In genomic region chr3:192444096-192444790, GRCh38 we compare ENCODE assay signal across 8 cellular contexts.
A peak's percentile ranks its signal among the peaks of the same experiment; 100 is the strongest.
DNase-seq lines count a peak whose midpoint lies in the region; ATAC-seq and TF ChIP-seq lines count a peak whose summit lies in the region.

No MANE protein-coding gene starts in this region.

- H3K79me2 ChIP-seq in smooth muscle cell (ENCODE audit: low read depth): no peaks in the 10 kb centered on the region

- no peak overlapping the region for H3K9ac ChIP-seq in smooth muscle cell (ENCODE audit: low read depth)

- no peak for TF ChIP-seq POLR2A in GM18505 (IDR thresholded peaks at IDR 0.05; ENCODE audit: borderline replicate concordance, extremely low read depth, insufficient read depth, insufficient read length)
- no peak for TF ChIP-seq POLR2A in body of pancreas (IDR thresholded peaks at IDR 0.05)

- no peak overlapping the region for H3K27ac ChIP-seq in body of pancreas
- no peak overlapping the region for H3K27ac ChIP-seq in iPS DF 6.9 (ENCODE audit: low read length)
- no peak overlapping the region for H3K27ac ChIP-seq in smooth muscle cell (ENCODE audit: low read depth)

- no peaks in the 10 kb centered on the region for H3K36me3 ChIP-seq in body of pancreas (replicated peaks in 1 of 2; ENCODE audit: insufficient read depth in 1 of 2, low read depth in 2 of 2)
- H3K36me3 ChIP-seq in iPS DF 6.9 (ENCODE audit: control insufficient read depth, insufficient read depth, low read length): no peaks in the 10 kb centered on the region
- no peaks in the 10 kb centered on the region for H3K36me3 ChIP-seq in smooth muscle cell (ENCODE audit: low read depth)

- no peak overlapping the region for H3K4me2 ChIP-seq in smooth muscle cell

- H3K4me3 Mint-ChIP-seq in T-cell: no peak overlapping the region

- no peaks in the 10 kb centered on the region for H3K27me3 ChIP-seq in body of pancreas
- no peaks in the 10 kb centered on the region for H3K27me3 ChIP-seq in iPS DF 6.9 (ENCODE audit: control insufficient read depth, insufficient read depth, low read length)
- H3K27me3 ChIP-seq in smooth muscle cell (ENCODE audit: low read depth): no peaks in the 10 kb centered on the region

- POLR2A ChIA-PET in AG04449 (lab: Yijun Ruan, JAX): no interaction called here
- POLR2A ChIA-PET in T-cell (lab: Charles Lee): no interaction called here

- no peaks in the 10 kb centered on the region for H4K20me1 ChIP-seq in smooth muscle cell (ENCODE audit: low read depth)

- no peak overlapping the region for H3K27ac Mint-ChIP-seq in T-cell

- H3K4me1 ChIP-seq in body of pancreas (peaks cover 14% of the 10 kb centered on the region), iPS DF 6.9 (ENCODE audit: control insufficient read depth, insufficient read depth, low read length) (no peaks in the 10 kb centered on the region), smooth muscle cell (ENCODE audit: low read depth) (no peaks in the 10 kb centered on the region)

- ATAC-seq in GM18505 (IDR thresholded peaks at IDR 0.05; ENCODE audit: unreplicated experiment): peak; percentile 94
- ATAC-seq in HG02852 (IDR thresholded peaks at IDR 0.05; ENCODE audit: unreplicated experiment): peak; percentile 91
- ATAC-seq in T-cell (replicated peaks in 1 of 4): peak in 1 of 4 experiments; percentile 50
- ATAC-seq in body of pancreas: peak; percentile 88

- TF ChIP-seq CTCF in AG04449 (IDR thresholded peaks at IDR 0.05; ENCODE audit: insufficient read depth, low read length, missing control alignments): peak; percentile 90
- peak; percentile 91 to 99 (median 97) for TF ChIP-seq CTCF in body of pancreas (IDR thresholded peaks at IDR 0.05)
- TF ChIP-seq CTCF in smooth muscle cell (IDR thresholded peaks at IDR 0.05; ENCODE audit: borderline replicate concordance, insufficient read depth, poor library complexity, severe bottlenecking): peak; percentile 99

- no peaks in the 10 kb centered on the region for H3K4me1 Mint-ChIP-seq in T-cell

- DNase-seq in AG04449 (ENCODE audit: low read depth, low spot score) (peak; percentile 3), NCI-H1105 (lab: John Stamatoyannopoulos, UW) (peak; percentile 64), T-cell (peak in 21 of 34 experiments; percentile 1 to 35 (median 14)), body of pancreas (peak; percentile 61 to 75 (median 68)), iPS DF 6.9 (ENCODE audit: low read depth, low spot score) (peak; percentile 64), smooth muscle cell (lab: John Stamatoyannopoulos, UW; ENCODE audit: unreplicated experiment) (peak; percentile 21)

- H3F3A ChIP-seq in smooth muscle cell (ENCODE audit: low read depth): no peaks in the 10 kb centered on the region

- CTCF ChIA-PET in AG04449 (lab: Yijun Ruan, JAX) (interaction anchor here (0.6 to 3.9 kb wide), 34 partner anchors 8 to 1745 kb away, joined by 3 to 35 read pairs (median 5); no protein-coding TSS in a partner anchor), T-cell (lab: Charles Lee) (interaction anchor here (0.5 to 1.0 kb wide), 4 partner anchors 255 to 1759 kb away, joined by 3 to 6 read pairs (median 3); no protein-coding TSS in a partner anchor)

- intact Hi-C loops in body of pancreas (cut with DNase I): loop anchor here (10.0 kb wide), 3 partner anchors 259 to 1019 kb away; no protein-coding TSS in a partner anchor

- no peak overlapping the region for H3K4me3 ChIP-seq in AG04449 (ENCODE audit: low read depth, low read length)
- H3K4me3 ChIP-seq in body of pancreas: no peak overlapping the region
- no peak overlapping the region for H3K4me3 ChIP-seq in iPS DF 6.9 (ENCODE audit: low read length)
- no peak overlapping the region for H3K4me3 ChIP-seq in smooth muscle cell

- no peak overlapping the region for H2AFZ ChIP-seq in smooth muscle cell (ENCODE audit: low read depth)

- H3K27me3 Mint-ChIP-seq in T-cell: peaks cover 14 to 26% of the 10 kb centered on the region in 2 donors

- H3K9me3 ChIP-seq in body of pancreas (no peaks in the 10 kb centered on the region), iPS DF 6.9 (ENCODE audit: control insufficient read depth, insufficient read depth, low read length) (no peaks in the 10 kb centered on the region), smooth muscle cell (replicated peaks; ENCODE audit: low read depth) (no peaks in the 10 kb centered on the region)

- no peaks in the 10 kb centered on the region for H3K36me3 Mint-ChIP-seq in T-cell

- no peaks in the 10 kb centered on the region for H3K9me3 Mint-ChIP-seq in T-cell

- WGBS in body of pancreas, 2 donors: 22 to 28% methylated on average over 12 of the region's 12 CpGs
- WGBS in iPS DF 6.9 (ENCODE audit: insufficient coverage, insufficient read length): no CpG with 5 or more reads among the region's 12 CpGs
- WGBS in smooth muscle cell (ENCODE audit: low lambda C conversion rate): 23% methylated on average over 12 of the region's 12 CpGs

Comparison
In these comparisons a context has a peak if more than half of its experiments do, and no peak if none do; other contexts are left out.
1. DNase-seq: peak in every context shown above with its lines; median percentile 68 in body of pancreas; 64 in NCI-H1105; 64 in iPS DF 6.9; 21 in smooth muscle cell; 14 in T-cell; 3 in AG04449.